In the genomic region with DNA sequence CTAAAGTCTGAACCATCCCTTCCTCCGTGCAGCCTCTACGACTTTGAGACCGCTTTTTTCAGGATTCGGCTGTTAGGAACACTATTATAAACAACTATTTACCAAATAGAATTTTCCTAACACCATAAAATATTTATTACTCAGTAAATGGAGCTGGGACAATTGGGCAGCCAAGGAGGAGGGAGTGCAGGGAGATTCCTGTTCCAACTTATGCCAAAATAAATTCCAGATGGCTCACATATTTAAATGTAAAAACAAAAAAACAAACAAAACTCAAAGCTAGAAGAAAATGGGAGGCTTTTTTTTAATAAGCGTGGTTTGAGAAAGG, we compare ENCODE assay signal across 17 cellular contexts. TPM values are rescaled to one million over a fixed set of nuclear protein-coding genes. Genes with fewer than 3 reads are reported as not detected.
DNase-seq lines count a peak whose midpoint lies in the region; ATAC-seq and TF ChIP-seq lines count a peak whose summit lies in the region.
"Had no signal": no experiment of that assay in that cellular context is flagged by ENCODE, and none has a peak within 500 bp of the region (broad histone marks: within the 10 kb centered on the region; RNA-seq: fewer than 3 reads in every experiment).

No MANE protein-coding gene starts in this region.

- peaks cover 10% of the 10 kb centered on the region for H3K36me3 ChIP-seq in IMR-90 (ENCODE audit: control insufficient read depth, insufficient read depth, low read length)
- peaks cover 2 to 30% (median 22%) of the 10 kb centered on the region in 4 donors for H3K36me3 ChIP-seq in upper lobe of left lung

- peak overlapping the region; percentile 31; the same call in 1 of the 2 replicates for H3K18ac ChIP-seq in IMR-90 (ENCODE audit: low read depth, low read length)

- H3K4me1 ChIP-seq in IMR-90 (ENCODE audit: control insufficient read depth, insufficient read depth, low read length) (peaks cover 38% of the 10 kb centered on the region), upper lobe of left lung (peaks cover 6 to 31% (median 23%) of the 10 kb centered on the region in 4 donors)

- H4K5ac ChIP-seq in IMR-90 (ENCODE audit: low read depth, low read length) = peak overlapping the region; percentile 2; the same call in 1 of the 2 replicates

- peak overlapping the region; percentile 25; the same call in 1 of the 3 replicates for H2BK15ac ChIP-seq in IMR-90 (ENCODE audit: low read depth, low read length)

- peak overlapping the region; percentile 69; the same call in 1 of the 2 replicates for H2BK20ac ChIP-seq in IMR-90 (ENCODE audit: low read depth, low read length)

- peak overlapping the region; percentile 49 for H3K4ac ChIP-seq in IMR-90 (ENCODE audit: low read depth, low read length)

- no peaks in the 10 kb centered on the region for H4K20me1 ChIP-seq in IMR-90 (ENCODE audit: insufficient read depth, low read length)

- TF ChIP-seq RAD21 in IMR-90 (IDR thresholded peaks at IDR 0.05; ENCODE audit: low read length) = no peak

- no peaks in the 10 kb centered on the region for H3K27me3 Mint-ChIP-seq in mesothelial cell of epicardium (ENCODE audit: low read depth)
- H3K27me3 Mint-ChIP-seq: activated CD4-positive, alpha-beta memory T cell treated with anti-CD3 and anti-CD28 coated beads for 36 hours; central memory CD8-positive, alpha-beta T cell; stimulated activated naive CD8-positive, alpha-beta T cell treated with anti-CD3 and anti-CD28 coated beads, Interleukin-15, Interleukin-2, amounts not matched to agents 100 ng/mL and 50 ng/mL, for 24 hours had no signal

- H2AFZ ChIP-seq in IMR-90 (replicated peaks; ENCODE audit: low read length, poor library complexity) = no peak overlapping the region

- H3K9ac ChIP-seq in IMR-90 (ENCODE audit: low read depth, low read length) = no peak overlapping the region

- H3K9me3 ChIP-seq in IMR-90 (ENCODE audit: control insufficient read depth, insufficient read depth, low read length) (no peaks in the 10 kb centered on the region), upper lobe of left lung (no peaks in the 10 kb centered on the region)
- H3K9me3 ChIP-seq: pancreas had no signal

- peak overlapping the region; percentile 80 for H3K27ac Mint-ChIP-seq in mesothelial cell of epicardium
- H3K27ac Mint-ChIP-seq: activated CD4-positive, alpha-beta memory T cell treated with anti-CD3 and anti-CD28 coated beads for 36 hours; activated naive CD8-positive, alpha-beta T cell treated with anti-CD3 and anti-CD28 coated beads, Interleukin-2, amount 10 ng/mL, durations not matched to agents 7 days and 5 days; stimulated activated naive CD8-positive, alpha-beta T cell treated with anti-CD3 and anti-CD28 coated beads, Interleukin-15, Interleukin-2, amounts not matched to agents 100 ng/mL and 50 ng/mL, for 24 hours had no signal

- H3K79me1 ChIP-seq in IMR-90 (ENCODE audit: low read depth in 1 of 2, low read length in 2 of 2) = no peaks in the 10 kb centered on the region

- peaks cover 48% of the 10 kb centered on the region for H3K4me1 Mint-ChIP-seq in mesothelial cell of epicardium
- H3K4me1 Mint-ChIP-seq: central memory CD8-positive, alpha-beta T cell had no signal

- H3K4me3 ChIP-seq in IMR-90 (ENCODE audit: insufficient read depth, low read depth, low read length) = no peak overlapping the region
- no peak overlapping the region for H3K4me3 ChIP-seq in coronary artery
- no peak overlapping the region for H3K4me3 ChIP-seq in upper lobe of left lung
- H3K4me3 ChIP-seq: GM12878, pancreas had no signal

- H3K9me1 ChIP-seq in IMR-90 (ENCODE audit: insufficient read depth, low read length) = peaks cover 33% of the 10 kb centered on the region

- ATAC-seq in IMR-90 (ENCODE audit: low read depth) (no peak; the same call in 1 of the 2 replicates), upper lobe of left lung (ENCODE audit: low FRiP score in 2 of 2) (no peak), GM19023 (IDR thresholded peaks at IDR 0.05; ENCODE audit: unreplicated experiment) (no peak), GM18517 (IDR thresholded peaks at IDR 0.05; ENCODE audit: unreplicated experiment) (no peak), HG03159 (IDR thresholded peaks at IDR 0.05; ENCODE audit: unreplicated experiment) (no peak)
- ATAC-seq: GM12878 had no signal

- H3K9me3 Mint-ChIP-seq in mesothelial cell of epicardium = no peaks in the 10 kb centered on the region
- H3K9me3 Mint-ChIP-seq: activated CD4-positive, alpha-beta memory T cell treated with anti-CD3 and anti-CD28 coated beads for 36 hours; activated naive CD8-positive, alpha-beta T cell treated with anti-CD3 and anti-CD28 coated beads, Interleukin-2, amount 10 ng/mL, durations not matched to agents 7 days and 5 days; CD4-positive, CD25-positive, alpha-beta regulatory T cell; central memory CD8-positive, alpha-beta T cell; stimulated activated naive CD8-positive, alpha-beta T cell treated with anti-CD3 and anti-CD28 coated beads, Interleukin-15, Interleukin-2, amounts not matched to agents 100 ng/mL and 50 ng/mL, for 24 hours had no signal

- no peak overlapping the region for H3K4me2 ChIP-seq in IMR-90 (ENCODE audit: low read depth, low read length)

- dilution Hi-C loops in IMR-90 (cut with HindIII; ENCODE audit: low sequenced_read_pairs, unreplicated experiment) = no loop called here

- no peak overlapping the region for H2AK9ac ChIP-seq in IMR-90 (replicated peaks; ENCODE audit: low read depth, low read length, poor library complexity)

- peak; percentile 8 for DNase-seq in IMR-90
- no peak for DNase-seq in coronary artery (ENCODE audit: low spot score)
- DNase-seq in mesothelial cell of epicardium (ENCODE audit: low spot score in 2 of 2, unreplicated experiment in 2 of 2) = no peak
- no peak for DNase-seq in upper lobe of left lung
- DNase-seq: activated CD4-positive, alpha-beta memory T cell treated with anti-CD3 and anti-CD28 coated beads for 36 hours; activated naive CD8-positive, alpha-beta T cell treated with anti-CD3 and anti-CD28 coated beads, Interleukin-2, amount 10 ng/mL, durations not matched to agents 7 days and 5 days; activated T-cell treated with anti-CD3 and anti-CD28 coated beads, Interleukin-2, amount 50 U/mL, for 48 hours; CD4-positive, CD25-positive, alpha-beta regulatory T cell; NCI-H774; pancreas; stimulated activated CD4-positive, alpha-beta T cell treated with anti-CD3 and anti-CD28 coated beads, Interleukin-12 subunit alpha, Interleukin-12 subunit beta, amount 100 ng/mL, for 4 hours had no signal

- peak overlapping the region; percentile 91; the same call in 1 of the 2 replicates for H2AK5ac ChIP-seq in IMR-90 (ENCODE audit: low read depth, low read length)

- TF ChIP-seq CTCF in IMR-90 (conservative IDR thresholded peaks at IDR 0.05; ENCODE audit: low read depth, low read length) = no peak
- no peak for TF ChIP-seq CTCF in coronary artery (IDR thresholded peaks at IDR 0.05)
- no peak for TF ChIP-seq CTCF in mesothelial cell of epicardium (IDR thresholded peaks at IDR 0.05; ENCODE audit: unreplicated experiment)
- TF ChIP-seq CTCF in upper lobe of left lung (IDR thresholded peaks at IDR 0.05) = no peak

- TF ChIP-seq EP300 in upper lobe of left lung (IDR thresholded peaks at IDR 0.05) = no peak

- peak overlapping the region; percentile 29 for H4K91ac ChIP-seq in IMR-90 (ENCODE audit: insufficient read depth, low read depth, low read length)

- TF ChIP-seq POLR2A in IMR-90 (IDR thresholded peaks at IDR 0.05; ENCODE audit: low read depth, low read length) = no peak
- no peak for TF ChIP-seq POLR2A in upper lobe of left lung (IDR thresholded peaks at IDR 0.05)

- peak overlapping the region; percentile 74; the same call in 1 of the 2 replicates for H2BK120ac ChIP-seq in IMR-90 (ENCODE audit: low read depth, low read length)

- BruUV-seq in IMR-90 (replicated peaks; lab: Mats Ljungman, UMichigan) = no TSS peak

- POLR2A ChIA-PET in IMR-90 (lab: Charles Lee; ENCODE audit: unreplicated experiment) = no interaction called here

- no CpG with 5 or more reads among the region's 5 CpGs for WGBS in IMR-90 (ENCODE audit: extremely low coverage in 2 of 2, insufficient read length in 1 of 2), 2 experiments
- WGBS in upper lobe of left lung, 2 donors = 76 to 84% methylated on average over 5 of the region's 5 CpGs

- in situ Hi-C loops in IMR-90 (cut with MboI; ENCODE audit: low sequenced_read_pairs) = no loop called here

- H2BK5ac ChIP-seq in IMR-90 (ENCODE audit: low read depth, low read length, poor library complexity, severe bottlenecking) = no peak overlapping the region

- no peak overlapping the region for H3K4me3 Mint-ChIP-seq in mesothelial cell of epicardium
- H3K4me3 Mint-ChIP-seq: activated CD4-positive, alpha-beta memory T cell treated with anti-CD3 and anti-CD28 coated beads for 36 hours; activated naive CD8-positive, alpha-beta T cell treated with anti-CD3 and anti-CD28 coated beads, Interleukin-2, amount 10 ng/mL, durations not matched to agents 7 days and 5 days; CD4-positive, CD25-positive, alpha-beta regulatory T cell; central memory CD8-positive, alpha-beta T cell; stimulated activated naive CD8-positive, alpha-beta T cell treated with anti-CD3 and anti-CD28 coated beads, Interleukin-15, Interleukin-2, amounts not matched to agents 100 ng/mL and 50 ng/mL, for 24 hours had no signal

- 0 out of 2 replicates have a peak overlapping the region, but pooled peaks have one; percentile 12 for H3K56ac ChIP-seq in IMR-90 (ENCODE audit: extremely low read depth, insufficient read depth, low read length)

- H4K8ac ChIP-seq in IMR-90 (ENCODE audit: low read depth in 2 of 2, low read length in 2 of 2) = peak overlapping the region in 1 of 2 experiments; percentile 65; a peak in 2 of 4 replicates

- 0 out of 2 replicates have a peak overlapping the region, but pooled peaks have one; percentile 30 for H3K23ac ChIP-seq in IMR-90 (ENCODE audit: low read depth, low read length)

- CTCF ChIA-PET in IMR-90 (lab: Yijun Ruan, JAX) = no interaction called here

- no peaks in the 10 kb centered on the region for H3K27me3 ChIP-seq in IMR-90 (ENCODE audit: control insufficient read depth, insufficient read depth, low read length)
- H3K27me3 ChIP-seq in upper lobe of left lung = no peaks in the 10 kb centered on the region
- H3K27me3 ChIP-seq: pancreas had no signal

- H3K27ac ChIP-seq in IMR-90 (ENCODE audit: insufficient read depth, low read length) (no peak overlapping the region), coronary artery (peak overlapping the region; percentile 39 to 76), upper lobe of left lung (peak overlapping the region in 3 of 4 donors; percentile 33 to 56 (median 54))
- H3K27ac ChIP-seq: pancreas had no signal

- H3K14ac ChIP-seq in IMR-90 (replicated peaks; ENCODE audit: low read depth, low read length) = 0 out of 2 replicates have a peak overlapping the region, but pooled peaks have one; percentile 14

- intact Hi-C loops in IMR-90 (cut with micrococcal nuclease) = no loop called here

- H3K36me3 Mint-ChIP-seq in mesothelial cell of epicardium = peaks cover 7% of the 10 kb centered on the region
- H3K36me3 Mint-ChIP-seq: activated naive CD8-positive, alpha-beta T cell treated with anti-CD3 and anti-CD28 coated beads, Interleukin-2, amount 10 ng/mL, durations not matched to agents 7 days and 5 days had no signal

RNA-seq across cellular contexts. Expression of gene TCP11, which starts 48.1 kb away (rescaled TPM):
- total RNA-seq in IMR-90 (2012; rRNA removed) = 0.36 and 0.56 TPM in 2 replicates
- 0.30 and 0.34 TPM in 2 replicates for polyA plus RNA-seq in IMR-90 (2012; rRNA removed)
- 0.16 TPM in 1 of 2 replicates, not detected in the other for polyA plus RNA-seq in IMR-90 (2012; cell fraction: cytosol; rRNA removed)
- polyA plus RNA-seq in IMR-90 (2012; cell fraction: nucleus; rRNA removed; ENCODE audit: low replicate concordance) = 0.09 and 0.11 TPM in 2 replicates
- total RNA-seq in mesothelial cell of epicardium = 0.20 to 0.24 TPM (median 0.20 TPM) in 3 replicates
- under 1 TPM in 3 of 6 donors, not detected in 3; 0.30 to 0.89 (median 0.46) TPM for total RNA-seq in upper lobe of left lung
- total RNA-seq: activated CD4-positive, alpha-beta memory T cell treated with anti-CD3 and anti-CD28 coated beads for 36 hours; activated naive CD8-positive, alpha-beta T cell treated with anti-CD3 and anti-CD28 coated beads, Interleukin-2, amount 10 ng/mL, durations not matched to agents 7 days and 5 days; CD4-positive, CD25-positive, alpha-beta regulatory T cell; GM12878 had no signal
- polyA plus RNA-seq: CD4-positive, CD25-positive, alpha-beta regulatory T cell; GM12878 had no signal
